Comparison of ENCODE assay signal across 21 cellular contexts in genomic region chr10:89773081-89773480, GRCh38.
"Had no signal": no experiment of that assay in that cellular context is flagged by ENCODE, and none has a peak within 500 bp of the region (broad histone marks: within the 10 kb centered on the region; RNA-seq: fewer than 3 reads in every experiment).

No MANE protein-coding gene starts in this region.

- H3K36me3 ChIP-seq: adrenal gland, pancreas, right atrium auricular region had no signal

- H3K27ac ChIP-seq: adrenal gland, heart left ventricle, neural progenitor cell, pancreas, right atrium auricular region, SJSA1, spleen, upper lobe of left lung, VCaP had no signal

- H3K27me3 Mint-ChIP-seq: activated naive CD4-positive, alpha-beta T cell treated with anti-CD3 and anti-CD28 coated beads, Interleukin-2, amount 10 ng/mL, durations not matched to agents 7 days and 5 days; central memory CD8-positive, alpha-beta T cell; dendritic cell treated with granulocyte-macrophage colony-stimulating factor and Interleukin-4, amounts not matched to agents 40 ng/mL and 50 ng/mL, for 4 days; effector memory CD8-positive, alpha-beta T cell; stimulated activated memory B cell treated with anti-CD40 and anti-IgM and Interleukin-4, amounts not matched to agents 10 μg/mL and 1 μg/mL and 100 μg/mL, for 72 hours had no signal

- H3K27me3 ChIP-seq: adrenal gland, heart left ventricle, neural progenitor cell, pancreas, right atrium auricular region, SJSA1, spleen, upper lobe of left lung had no signal

- H3K27ac Mint-ChIP-seq: activated naive CD4-positive, alpha-beta T cell treated with anti-CD3 and anti-CD28 coated beads, Interleukin-2, amount 10 ng/mL, durations not matched to agents 7 days and 5 days; dendritic cell treated with granulocyte-macrophage colony-stimulating factor and Interleukin-4, amounts not matched to agents 40 ng/mL and 50 ng/mL, for 4 days; effector memory CD8-positive, alpha-beta T cell; neural progenitor cell; stimulated activated memory B cell treated with anti-CD40 and anti-IgM and Interleukin-4, amounts not matched to agents 10 μg/mL and 1 μg/mL and 100 μg/mL, for 72 hours had no signal

- H3K4me1 ChIP-seq: adrenal gland, heart left ventricle, neural progenitor cell, pancreas, right atrium auricular region, SJSA1, spleen, upper lobe of left lung had no signal

- H3K9me3 ChIP-seq: adrenal gland, pancreas, right atrium auricular region, SJSA1, spleen, upper lobe of left lung had no signal

- DNase-seq: activated naive CD4-positive, alpha-beta T cell treated with anti-CD3 and anti-CD28 coated beads, Interleukin-2, amount 10 ng/mL, durations not matched to agents 7 days and 5 days; adrenal gland; effector memory CD8-positive, alpha-beta T cell; erythroblast; foreskin melanocyte; heart left ventricle; kidney; midbrain; pancreas; spleen; stimulated activated CD4-positive, alpha-beta T cell treated with anti-CD3 and anti-CD28 coated beads, Interleukin-1b, Interleukin-23, amount 100 ng/mL, for 48 hours; substantia nigra; T1000; upper lobe of left lung had no signal

- H3K9me3 Mint-ChIP-seq: activated naive CD4-positive, alpha-beta T cell treated with anti-CD3 and anti-CD28 coated beads, Interleukin-2, amount 10 ng/mL, durations not matched to agents 7 days and 5 days; central memory CD8-positive, alpha-beta T cell; dendritic cell treated with granulocyte-macrophage colony-stimulating factor and Interleukin-4, amounts not matched to agents 40 ng/mL and 50 ng/mL, for 4 days; effector memory CD8-positive, alpha-beta T cell; stimulated activated memory B cell treated with anti-CD40 and anti-IgM and Interleukin-4, amounts not matched to agents 10 μg/mL and 1 μg/mL and 100 μg/mL, for 72 hours had no signal

- ATAC-seq: effector memory CD8-positive, alpha-beta T cell; heart left ventricle; pancreas; stimulated activated memory B cell treated with anti-CD40 and anti-IgM and Interleukin-4, amounts not matched to agents 10 μg/mL and 1 μg/mL and 100 μg/mL, for 72 hours had no signal

- H3K4me1 Mint-ChIP-seq: central memory CD8-positive, alpha-beta T cell; neural progenitor cell had no signal

- H3K4me3 ChIP-seq: adrenal gland, heart left ventricle, neural progenitor cell, pancreas, right atrium auricular region, SJSA1, spleen, upper lobe of left lung had no signal

- H3K4me3 Mint-ChIP-seq: activated naive CD4-positive, alpha-beta T cell treated with anti-CD3 and anti-CD28 coated beads, Interleukin-2, amount 10 ng/mL, durations not matched to agents 7 days and 5 days; central memory CD8-positive, alpha-beta T cell; dendritic cell treated with granulocyte-macrophage colony-stimulating factor and Interleukin-4, amounts not matched to agents 40 ng/mL and 50 ng/mL, for 4 days; effector memory CD8-positive, alpha-beta T cell; neural progenitor cell; stimulated activated memory B cell treated with anti-CD40 and anti-IgM and Interleukin-4, amounts not matched to agents 10 μg/mL and 1 μg/mL and 100 μg/mL, for 72 hours had no signal
